8 cellular contexts compared by ENCODE assay signal in the genomic region with DNA sequence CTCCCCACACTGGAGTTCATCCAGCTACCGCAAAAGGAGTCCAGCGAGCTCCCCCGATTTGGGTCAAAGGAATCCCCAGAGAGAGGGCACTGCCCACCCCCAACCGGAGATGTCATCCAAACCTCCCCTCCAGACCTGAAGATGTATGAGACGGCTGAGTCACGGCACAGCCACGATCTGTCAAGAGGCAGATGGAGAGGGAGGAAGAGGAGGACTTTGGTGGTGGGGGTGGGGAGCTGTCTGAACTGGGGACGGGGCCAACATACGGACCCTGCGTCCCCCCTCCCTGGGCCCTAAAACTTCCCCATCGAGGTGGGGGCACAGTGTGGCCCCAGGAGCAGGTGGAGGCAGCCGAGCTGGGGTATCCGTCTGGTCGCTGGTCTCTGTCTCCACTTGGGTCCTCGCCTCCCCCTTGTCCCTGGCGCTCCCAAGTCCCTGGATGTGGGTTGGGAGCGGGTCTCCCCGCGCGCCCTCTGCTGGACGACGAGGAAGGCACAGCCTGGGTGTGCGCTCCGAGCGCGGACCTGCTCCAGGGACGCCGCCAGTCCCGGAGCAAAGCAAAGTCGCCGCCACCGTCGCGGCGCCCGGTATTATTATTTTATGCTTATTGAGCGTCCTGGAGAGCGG. TPM values are rescaled to one million over a fixed set of nuclear protein-coding genes. Genes with fewer than 3 reads are reported as not detected.
DNase-seq lines count a peak whose midpoint lies in the region; ATAC-seq and TF ChIP-seq lines count a peak whose summit lies in the region.

No MANE protein-coding gene starts in this region.

- H3K4me1 ChIP-seq in GM23338 (ENCODE audit: insufficient read depth) (peaks cover 11% of the 10 kb centered on the region; the same call in 1 of the 2 replicates), lower lobe of right lung (peaks cover 43% of the 10 kb centered on the region)

- H3K4me3 Mint-ChIP-seq in GM23338, result peak overlapping the region; percentile 42; the same call in 2 of the 3 replicates
- H3K4me3 Mint-ChIP-seq in activated CD4-positive, alpha-beta T cell treated with anti-CD3 and anti-CD28 coated beads, Interleukin-2, amount 10 ng/mL, durations not matched to agents 7 days and 5 days, result peak overlapping the region; percentile 68

- no peaks in the 10 kb centered on the region for H3K9me2 ChIP-seq in GM23338 (ENCODE audit: insufficient read depth)

- intact Hi-C loops in lower lobe of right lung (cut with DNase I), result no loop called here

- H3K36me3 Mint-ChIP-seq in GM23338 (ENCODE audit: low read depth), result no peaks in the 10 kb centered on the region
- H3K36me3 Mint-ChIP-seq in activated CD4-positive, alpha-beta T cell treated with anti-CD3 and anti-CD28 coated beads, Interleukin-2, amount 10 ng/mL, durations not matched to agents 7 days and 5 days (ENCODE audit: low read depth), result no peaks in the 10 kb centered on the region

- peaks cover 10% of the 10 kb centered on the region; the same call in 2 of the 3 replicates for H3K4me1 Mint-ChIP-seq in GM23338
- H3K4me1 Mint-ChIP-seq in activated CD4-positive, alpha-beta T cell treated with anti-CD3 and anti-CD28 coated beads, Interleukin-2, amount 10 ng/mL, durations not matched to agents 7 days and 5 days, result peaks cover 83% of the 10 kb centered on the region

- no peaks in the 10 kb centered on the region for H3K36me3 ChIP-seq in BJ (ENCODE audit: control insufficient read depth, insufficient read depth, low read length)
- no peaks in the 10 kb centered on the region for H3K36me3 ChIP-seq in GM23338 (ENCODE audit: insufficient read depth)
- H3K36me3 ChIP-seq in lower lobe of right lung, result no peaks in the 10 kb centered on the region

- H3K27me3 Mint-ChIP-seq in GM23338 (ENCODE audit: insufficient read depth, low read depth, poor library complexity), result peaks cover 94% of the 10 kb centered on the region
- peaks cover 52% of the 10 kb centered on the region for H3K27me3 Mint-ChIP-seq in activated CD4-positive, alpha-beta T cell treated with anti-CD3 and anti-CD28 coated beads, Interleukin-2, amount 10 ng/mL, durations not matched to agents 7 days and 5 days

- H3K4me3 ChIP-seq in BJ (ENCODE audit: low read depth, low read length), result peak overlapping the region; percentile 27
- peak overlapping the region; percentile 55 for H3K4me3 ChIP-seq in GM23338
- peak overlapping the region; percentile 55 for H3K4me3 ChIP-seq in lower lobe of right lung

- H3K9me3 ChIP-seq in lower lobe of right lung, result no peaks in the 10 kb centered on the region

- no peaks in the 10 kb centered on the region for H3K9me3 Mint-ChIP-seq in GM23338
- H3K9me3 Mint-ChIP-seq in activated CD4-positive, alpha-beta T cell treated with anti-CD3 and anti-CD28 coated beads, Interleukin-2, amount 10 ng/mL, durations not matched to agents 7 days and 5 days, result no peaks in the 10 kb centered on the region

- H3K27ac Mint-ChIP-seq in GM23338, result no peak overlapping the region
- H3K27ac Mint-ChIP-seq in activated CD4-positive, alpha-beta T cell treated with anti-CD3 and anti-CD28 coated beads, Interleukin-2, amount 10 ng/mL, durations not matched to agents 7 days and 5 days, result peak overlapping the region; percentile 58

- peaks cover 19% of the 10 kb centered on the region for H3K27me3 ChIP-seq in BJ (ENCODE audit: control insufficient read depth, insufficient read depth, low read length)
- H3K27me3 ChIP-seq in GM23338 (ENCODE audit: insufficient read depth), result peaks cover 97% of the 10 kb centered on the region
- peaks cover 54% of the 10 kb centered on the region for H3K27me3 ChIP-seq in lower lobe of right lung (ENCODE audit: low read depth)

- CTCF ChIA-PET in BJ (lab: Yijun Ruan, JAX), result interaction anchor here (0.6 to 17.1 kb wide), 15 partner anchors 9 to 229 kb away, joined by 3 to 321 read pairs (median 4); partner anchors contain the start of gene CDC37
- CTCF ChIA-PET in activated CD4-positive, alpha-beta T cell treated with anti-CD3 and anti-CD28 coated beads, Interleukin-2, amount 10 ng/mL, durations not matched to agents 7 days and 5 days (lab: Charles Lee), result interaction anchor here (1.3 to 27.9 kb wide), 6 partner anchors 9 to 165 kb away, joined by 3 to 612 read pairs (median 4); partner anchors contain the start of gene CDC37

- no peaks in the 10 kb centered on the region for H4K20me1 ChIP-seq in GM23338 (replicated peaks; ENCODE audit: insufficient read depth)

- no peak overlapping the region for H3K27ac ChIP-seq in GM23338 (ENCODE audit: low read depth)
- peak overlapping the region; percentile 72 for H3K27ac ChIP-seq in lower lobe of right lung

- peak overlapping the region; percentile 94 for H2AFZ ChIP-seq in GM23338

- DNase-seq in BJ (ENCODE audit: low read depth) (no peak), GM23338 (ENCODE audit: low spot score) (peak; percentile 87), NCI-H345 (lab: John Stamatoyannopoulos, UW) (peak; percentile 79), lower lobe of right lung (peak; percentile 88)
- DNase-seq in activated CD4-positive, alpha-beta T cell treated with anti-CD3 and anti-CD28 coated beads, Interleukin-2, amount 10 ng/mL, durations not matched to agents 7 days and 5 days, result peak; percentile 67
- peak; percentile 54 for DNase-seq in effector CD8-positive, alpha-beta T cell (lab: John Stamatoyannopoulos, UW)
- DNase-seq in stimulated activated naive CD4-positive, alpha-beta T cell treated with Interleukin-2 at 50 U/mL for 16 hours (lab: John Stamatoyannopoulos, UW), result peak; percentile 49

- H3K4me2 ChIP-seq in GM23338, result peak overlapping the region; percentile 94

- ATAC-seq in GM23338, result peak; percentile 76
- ATAC-seq in lower lobe of right lung, result peak; percentile 89 to 90
- no peak for ATAC-seq in GM18870 (IDR thresholded peaks at IDR 0.05; ENCODE audit: unreplicated experiment)

- 0 out of 2 replicates have a peak, but pooled peaks cover 14% of the 10 kb centered on the region for H3F3A ChIP-seq in GM23338 (replicated peaks; ENCODE audit: low read depth)

- peak; percentile 95 for TF ChIP-seq CTCF in BJ (IDR thresholded peaks at IDR 0.05; ENCODE audit: insufficient read depth, low read depth, low read length)
- peak; percentile 73 to 89 for TF ChIP-seq CTCF in GM23338 (conservative IDR thresholded peaks at IDR 0.05; ENCODE audit: low read depth in 2 of 2)
- peak; percentile 98 for TF ChIP-seq CTCF in lower lobe of right lung (IDR thresholded peaks at IDR 0.05)

- no peaks in the 10 kb centered on the region for H3K79me2 ChIP-seq in GM23338 (replicated peaks; ENCODE audit: insufficient read depth)

- POLR2A ChIA-PET in BJ (lab: Charles Lee), result no interaction called here
- POLR2A ChIA-PET in activated CD4-positive, alpha-beta T cell treated with anti-CD3 and anti-CD28 coated beads, Interleukin-2, amount 10 ng/mL, durations not matched to agents 7 days and 5 days (lab: Charles Lee), result interaction anchor here (0.6 to 1.4 kb wide), 3 partner anchors 16 to 54 kb away, joined by 3 read pairs; no protein-coding TSS in a partner anchor

TF ChIP-seq in GM23338, 12 proteins besides CTCF, POLR2A, EP300 and RAD21 (continues in another document):
- no peak for TF ChIP-seq POLR2AphosphoS5 (IDR thresholded peaks at IDR 0.05; ENCODE audit: low read depth)
- TF ChIP-seq STAT1 (IDR thresholded peaks at IDR 0.05; ENCODE audit: unreplicated experiment), result no peak
- TF ChIP-seq ZNF331 (CRISPR knock-in tag; IDR thresholded peaks at IDR 0.05; ENCODE audit: low read depth), result no peak
- TF ChIP-seq JUNB (IDR thresholded peaks at IDR 0.05; ENCODE audit: unreplicated experiment), result no peak
- TF ChIP-seq CREB1 (CRISPR knock-in tag; IDR thresholded peaks at IDR 0.05; ENCODE audit: low read depth), result no peak
- TF ChIP-seq ETS1 (IDR thresholded peaks at IDR 0.05), result no peak
- no peak for TF ChIP-seq NANOG (IDR thresholded peaks at IDR 0.05; ENCODE audit: borderline replicate concordance)
- TF ChIP-seq EZH2phosphoT487 (IDR thresholded peaks at IDR 0.05; ENCODE audit: unreplicated experiment), result no peak
- no peak for TF ChIP-seq ZNF114 (CRISPR knock-in tag; IDR thresholded peaks at IDR 0.05)

RNA-seq across cellular contexts. Expression of gene PDE4A, which starts 3.8 kb away (rescaled TPM):
- polyA plus RNA-seq in BJ (2011; rRNA removed) (3.4 and 4.2 TPM in 2 replicates), GM23338 (2016; fragmentation: Nextera tagmentation; extraction: Ambion mirVana) (5.2 and 5.4 TPM in 2 replicates)
- 11.1 and 15.9 TPM in 2 replicates for polyA minus RNA-seq in BJ (2011; rRNA and poly(A)+ RNA removed)
- total RNA-seq in GM23338 (2014; rRNA removed; shearing (Covaris generic)), result 5.2 and 5.4 TPM in 2 replicates
- 10 to 100 TPM; 12.7 to 14.3 TPM for total RNA-seq in activated CD4-positive, alpha-beta T cell treated with anti-CD3 and anti-CD28 coated beads, Interleukin-2, amount 10 ng/mL, durations not matched to agents 7 days and 5 days
- total RNA-seq in lower lobe of right lung, result 35.9 TPM

RNA-seq across cellular contexts. Expression of gene CDC37, which starts 20.8 kb away (rescaled TPM):
- polyA plus RNA-seq in BJ (2011; rRNA removed), result 361 and 429 TPM in 2 replicates
- polyA minus RNA-seq in BJ (2011; rRNA and poly(A)+ RNA removed), result 100 and 134 TPM in 2 replicates
- 163 and 183 TPM in 2 replicates for total RNA-seq in GM23338 (2014; rRNA removed; shearing (Covaris generic))
- 270 and 280 TPM in 2 replicates for polyA plus RNA-seq in GM23338 (2016; fragmentation: Nextera tagmentation; extraction: Ambion mirVana)
- total RNA-seq in activated CD4-positive, alpha-beta T cell treated with anti-CD3 and anti-CD28 coated beads, Interleukin-2, amount 10 ng/mL, durations not matched to agents 7 days and 5 days, result 100 to 1,000 TPM; 200 to 205 TPM
- 154 TPM for total RNA-seq in lower lobe of right lung

RNA-seq across cellular contexts. Expression of gene TYK2, which starts 43.8 kb away (rescaled TPM):
- polyA plus RNA-seq in BJ (2011; rRNA removed) (31.7 and 40.9 TPM in 2 replicates), GM23338 (2016; fragmentation: Nextera tagmentation; extraction: Ambion mirVana) (30.7 and 35.9 TPM in 2 replicates)
- 30.4 and 33.3 TPM in 2 replicates for polyA minus RNA-seq in BJ (2011; rRNA and poly(A)+ RNA removed)
- 22.2 and 29.1 TPM in 2 replicates for total RNA-seq in GM23338 (2014; rRNA removed; shearing (Covaris generic))
- total RNA-seq in activated CD4-positive, alpha-beta T cell treated with anti-CD3 and anti-CD28 coated beads, Interleukin-2, amount 10 ng/mL, durations not matched to agents 7 days and 5 days, result 100 to 1,000 TPM; 251 to 263 TPM
- 164 TPM for total RNA-seq in lower lobe of right lung
